Comparison of ENCODE assay signal across 28 cellular contexts in the genomic region with DNA sequence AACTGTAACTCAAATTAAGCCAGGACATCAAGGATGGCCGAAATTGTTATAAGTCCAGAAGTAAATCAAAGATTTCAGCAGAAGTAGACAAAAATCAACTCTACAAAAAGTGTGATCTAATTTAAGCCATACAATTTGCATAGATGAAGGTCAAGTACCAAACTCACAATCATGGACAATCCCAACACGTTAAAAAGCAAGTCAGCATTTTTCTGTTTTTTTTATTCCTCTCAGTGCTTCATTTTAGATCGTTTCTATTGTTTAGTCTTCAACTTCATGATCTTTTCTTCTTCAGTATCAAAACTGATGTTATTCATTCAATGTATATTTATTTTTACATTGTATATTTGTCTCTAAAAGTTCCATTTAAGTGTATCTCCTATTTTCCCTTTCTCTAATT.
"Had no signal": no experiment of that assay in that cellular context is flagged by ENCODE, and none has a peak within 500 bp of the region (broad histone marks: within the 10 kb centered on the region; RNA-seq: fewer than 3 reads in every experiment).

No MANE protein-coding gene starts in this region.

- H3K36me3 ChIP-seq: neural progenitor cell, ovary, spleen, suprapubic skin, tibial artery, transverse colon, upper lobe of right lung, uterus had no signal

- H3K27ac ChIP-seq: neural progenitor cell, ovary, parathyroid adenoma, psoas muscle, skin epidermis, spleen, suprapubic skin, testis, tibial artery, transverse colon, upper lobe of right lung, uterus had no signal

- ATAC-seq: natural killer cell; psoas muscle; right cardiac atrium; sciatic nerve; stimulated activated memory B cell treated with anti-CD40 and anti-IgM and Interleukin-4, amounts not matched to agents 10 μg/mL and 1 μg/mL and 100 μg/mL, for 72 hours; stimulated activated naive CD8-positive, alpha-beta T cell treated with anti-CD3 and anti-CD28 coated beads, Interleukin-15, amount 100 ng/mL, for 72 hours; stimulated activated naive CD8-positive, alpha-beta T cell treated with anti-CD3 and anti-CD28 coated beads, Interleukin-15, Interleukin-2, amounts not matched to agents 100 U/mL and 50 U/mL, for 24 hours; upper lobe of right lung had no signal

- H3K4me3 ChIP-seq: neural progenitor cell, ovary, psoas muscle, skin epidermis, smooth muscle cell, spleen, suprapubic skin, testis, tibial artery, transverse colon, upper lobe of right lung, uterus had no signal

- H2AFZ ChIP-seq: parathyroid adenoma had no signal

- H3K4me2 ChIP-seq: neural progenitor cell, smooth muscle cell had no signal

- H3K4me1 ChIP-seq: parathyroid adenoma, psoas muscle, spleen, suprapubic skin, testis, transverse colon, upper lobe of right lung, uterus had no signal

- DNase-seq: natural killer cell; occipital lobe; ovary; posterior cingulate gyrus; psoas muscle; right cardiac atrium; spleen; stimulated activated CD4-positive, alpha-beta T cell treated with anti-CD3 and anti-CD28 coated beads, Interleukin-12 subunit alpha, Interleukin-12 subunit beta, amount 100 ng/mL, for 4 hours; stimulated activated CD4-positive, alpha-beta T cell treated with anti-CD3 and anti-CD28 coated beads, Interleukin-1b, Interleukin-23, amount 100 ng/mL, for 48 hours; stimulated activated CD4-positive, alpha-beta T cell treated with anti-CD3 and anti-CD28 coated beads, Interleukin-4, amount 100 ng/mL, for 1 hour; stimulated activated CD4-positive, alpha-beta T cell treated with anti-CD3 and anti-CD28 coated beads, Interleukin-4, amount 100 ng/mL, for 4 hours; stimulated activated CD8-positive, alpha-beta memory T cell treated with anti-CD3 and anti-CD28 coated beads, Interleukin-4, amount 100 ng/mL, for 48 hours; stimulated activated naive CD4-positive, alpha-beta T cell; stimulated activated naive CD8-positive, alpha-beta T cell treated with anti-CD3 and anti-CD28 coated beads, Interleukin-15, amount 100 ng/mL, for 72 hours; stimulated activated naive CD8-positive, alpha-beta T cell treated with anti-CD3 and anti-CD28 coated beads, Interleukin-15, Interleukin-2, amounts not matched to agents 100 U/mL and 50 U/mL, for 24 hours; substantia nigra; testis; tibial artery; transverse colon; upper lobe of right lung; uterus had no signal

- H3K9ac ChIP-seq: neural progenitor cell, parathyroid adenoma had no signal

- H3K27me3 ChIP-seq: neural progenitor cell, ovary, spleen, suprapubic skin, testis, tibial artery, transverse colon, upper lobe of right lung, uterus had no signal

- H3K79me2 ChIP-seq: parathyroid adenoma had no signal

- H3K9me3 ChIP-seq: ovary, psoas muscle, spleen, suprapubic skin, testis, tibial artery, upper lobe of right lung, uterus had no signal
